In genomic region chr5:68215208-68215887, GRCh38 we compare ENCODE assay signal across 8 cellular contexts.
DNase-seq lines count a peak whose midpoint lies in the region; ATAC-seq and TF ChIP-seq lines count a peak whose summit lies in the region.

Gene PIK3R1 (plus strand): TSS chr5:68215756. CDS start chr5:68226676, 10,920 bp downstream.

- peak; percentile 96 for DNase-seq in Ammon's horn (ENCODE audit: low spot score)
- peak; percentile 82 to 92 for DNase-seq in NCI-H446 (lab: John Stamatoyannopoulos, UW)
- DNase-seq in activated CD4-positive, CD25-positive, alpha-beta regulatory T cell treated with anti-CD3 and anti-CD28 coated beads, Interleukin-2, amount 50 U/mL, for 16 hours (ENCODE audit: low read depth, low spot score), result peak; percentile 75
- peak; percentile 90 for DNase-seq in central memory CD4-positive, alpha-beta T cell
- peak; percentile 98 for DNase-seq in islet precursor cell
- DNase-seq in stimulated activated CD4-positive, alpha-beta T cell treated with anti-CD3 and anti-CD28 coated beads, Interleukin-12 subunit alpha, Interleukin-12 subunit beta, amount 100 ng/mL, for 4 hours, result peak; percentile 96

- peak; percentile 68 for ATAC-seq in HG03378 (IDR thresholded peaks at IDR 0.05; ENCODE audit: unreplicated experiment)

- TF ChIP-seq POLR2A in GM19099 (IDR thresholded peaks at IDR 0.05; ENCODE audit: extremely low read depth, insufficient read length, low read depth), result peak; percentile 93

Comparison
In these comparisons a context has a peak if more than half of its experiments do, and no peak if none do; other contexts are left out.
1. Peak in every context shown above with its lines: DNase-seq and ATAC-seq.